In genomic region chr4:121951570-121952110, GRCh38 we compare ENCODE assay signal across 8 cellular contexts. TPM values are rescaled to one million over a fixed set of nuclear protein-coding genes. Genes with fewer than 3 reads are reported as not detected.
DNase-seq lines count a peak whose midpoint lies in the region; TF ChIP-seq lines count a peak whose summit lies in the region.

Gene TRPC3, minus strand, starts transcription at chr4:121952060. Its CDS starts 380 bp downstream, at chr4:121951680.

- H3K4me3 ChIP-seq in H7 (ENCODE audit: insufficient read depth, low read depth, low read length) (peak within 1 kb of the TSS; percentile 60), NT2/D1 (ENCODE audit: insufficient read length, low read depth) (peak within 1 kb of the TSS; percentile 66)

- H3K9me3 Mint-ChIP-seq in progenitor cell of endocrine pancreas (ENCODE audit: low read depth) = no peaks in the 10 kb centered on the region

- peaks cover 5% of the 10 kb centered on the region for H3K4me1 Mint-ChIP-seq in progenitor cell of endocrine pancreas (ENCODE audit: low read depth)

- H3K36me3 ChIP-seq in H7 (replicated peaks; ENCODE audit: control insufficient read depth, insufficient read depth, low read length) (no peaks in the 10 kb centered on the region), NT2/D1 (ENCODE audit: insufficient read depth, insufficient read length, low read length) (no peaks in the 10 kb centered on the region)

- H3K4me3 Mint-ChIP-seq in progenitor cell of endocrine pancreas (ENCODE audit: low read depth) = peak within 1 kb of the TSS; percentile 71

- H3K27me3 Mint-ChIP-seq in progenitor cell of endocrine pancreas = peaks cover 75% of the 10 kb centered on the region

- peak within 1 kb of the TSS; percentile 76 for H3K9ac ChIP-seq in NT2/D1 (ENCODE audit: insufficient read length, low read depth)

- H3K4me1 ChIP-seq in NT2/D1 (ENCODE audit: insufficient read depth, insufficient read length) = no peaks in the 10 kb centered on the region

- TF ChIP-seq CTCF in progenitor cell of endocrine pancreas (IDR thresholded peaks at IDR 0.05; ENCODE audit: unreplicated experiment) = no peak

- H3K27me3 ChIP-seq in H7 (ENCODE audit: control insufficient read depth, insufficient read depth, low read length) (peaks cover 51% of the 10 kb centered on the region), NT2/D1 (ENCODE audit: insufficient read depth, insufficient read length) (peaks cover 57% of the 10 kb centered on the region)

- intact Hi-C loops in cardiac septum (cut with DNase I) = loop anchor here (5.0 kb wide), 1 partner anchor 271 kb away; no protein-coding TSS in a partner anchor

- no peak within 1 kb of the TSS for H3K27ac Mint-ChIP-seq in progenitor cell of endocrine pancreas

- DNase-seq in EH (ENCODE audit: low read depth) = peak; percentile 48
- no peak for DNase-seq in H7
- DNase-seq in NT2/D1 (ENCODE audit: low read depth, low spot score) = no peak
- DNase-seq in activated naive CD4-positive, alpha-beta T cell treated with anti-CD3 and anti-CD28 coated beads, Interleukin-2, amount 50 U/mL, for 16 hours = peak; percentile 37
- peak; percentile 76 for DNase-seq in cardiac septum (ENCODE audit: low spot score)
- peak; percentile 22 for DNase-seq in progenitor cell of endocrine pancreas (ENCODE audit: low spot score, unreplicated experiment)
- DNase-seq in NCI-H1930 (lab: John Stamatoyannopoulos, UW) = no peak
- no peak for DNase-seq in 8988T

- H3K36me3 Mint-ChIP-seq in progenitor cell of endocrine pancreas (ENCODE audit: insufficient read depth) = no peaks in the 10 kb centered on the region

- H3K9me3 ChIP-seq in NT2/D1 (ENCODE audit: insufficient read depth, low read length) = no peaks in the 10 kb centered on the region

RNA-seq across cellular contexts. Expression of gene TRPC3, which starts in this region (rescaled TPM):
- 0.18 and 0.21 TPM in 2 replicates for total RNA-seq in H7 (2014; rRNA removed; shearing (Covaris generic))
- total RNA-seq in cardiac septum (0.65 TPM), progenitor cell of endocrine pancreas (0.84 TPM in 2 replicates)

Comparison
In these comparisons a context has a peak if more than half of its experiments do, and no peak if none do; other contexts are left out.
1. Peak in DNase-seq in cardiac septum; RNA of the gene not detected or under 1 TPM.
2. Peak in DNase-seq in progenitor cell of endocrine pancreas; RNA of the gene not detected or under 1 TPM.
3. DNase-seq: peak in EH (single experiment) and activated naive CD4-positive, alpha-beta T cell treated with anti-CD3 and anti-CD28 coated beads, Interleukin-2, amount 50 U/mL, for 16 hours (single experiment); none in H7 (single experiment), NT2/D1 (single experiment), NCI-H1930 (0 of 2) and 8988T (single experiment).